In the genomic region with DNA sequence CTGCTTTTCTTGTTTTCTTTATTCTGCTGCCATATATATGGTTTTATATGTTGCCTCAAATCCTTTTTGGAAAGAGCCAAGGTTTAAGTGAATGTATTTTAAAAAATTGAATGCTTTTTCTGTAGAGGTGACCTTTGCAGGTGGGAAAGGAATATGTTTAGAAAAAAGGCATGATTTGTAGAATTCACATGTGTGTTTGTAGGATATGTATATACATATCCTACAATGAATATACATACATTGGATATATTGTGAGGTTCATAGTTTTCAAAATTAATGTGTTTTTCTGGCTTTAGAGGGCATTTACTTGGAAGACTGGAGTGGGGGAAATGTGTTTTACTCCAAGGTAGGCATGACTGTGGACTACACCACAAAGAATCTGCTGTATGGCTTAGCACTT, we compare ENCODE assay signal across 10 cellular contexts. TPM values are rescaled to one million over a fixed set of nuclear protein-coding genes. Genes with fewer than 3 reads are reported as not detected.
"Had no signal": no experiment of that assay in that cellular context is flagged by ENCODE, and none has a peak within 500 bp of the region (broad histone marks: within the 10 kb centered on the region; RNA-seq: fewer than 3 reads in every experiment).

No MANE protein-coding gene starts in this region.

- DNase-seq: IMR-90, KBM-7, KG1 had no signal

- FAIRE-seq: HepG2, K562 had no signal

- H3K27ac Mint-ChIP-seq: IgD-negative memory B cell had no signal

- H3K4me3 ChIP-seq: K562 had no signal

- H3K27ac ChIP-seq: HL-60, KMS-11 had no signal

- ATAC-seq: HepG2, K562 had no signal

- H3K4me3 Mint-ChIP-seq: IgD-negative memory B cell had no signal

RNA-seq across cellular contexts. Expression of gene EYA2, which starts 4.0 kb away (rescaled TPM):
- total RNA-seq: HepG2, HT-29, HT1080, K562 had no signal
